8 cellular contexts compared by ENCODE assay signal in genomic region chr15:59691194-59691805, GRCh38. TPM values are rescaled to one million over a fixed set of nuclear protein-coding genes. Genes with fewer than 3 reads are reported as not detected.
DNase-seq lines count a peak whose midpoint lies in the region; ATAC-seq and TF ChIP-seq lines count a peak whose summit lies in the region.

No MANE protein-coding gene starts in this region.

- in situ Hi-C loops in T47D (cut with HindIII; ENCODE audit: low pct_unique_long_range_greater_than_20kb, low sequenced_read_pairs) = no loop called here

- no peaks in the 10 kb centered on the region for H3K27me3 Mint-ChIP-seq in type B pancreatic cell

- no peak overlapping the region for H3K27ac ChIP-seq in SJCRH30
- H3K27ac ChIP-seq in lower lobe of right lung = no peak overlapping the region

- H3K36me3 Mint-ChIP-seq in type B pancreatic cell = peaks cover 6% of the 10 kb centered on the region

- TF ChIP-seq EP300 in Ishikawa (IDR thresholded peaks at IDR 0.05; ENCODE audit: borderline replicate concordance) = no peak

- H3K4me1 ChIP-seq in SJCRH30 (no peaks in the 10 kb centered on the region), lower lobe of right lung (peaks cover 17% of the 10 kb centered on the region)

- peak overlapping the region; percentile 77 for H3K4me3 Mint-ChIP-seq in type B pancreatic cell

- H3K27me3 ChIP-seq in SJCRH30 (no peaks in the 10 kb centered on the region), lower lobe of right lung (ENCODE audit: low read depth) (no peaks in the 10 kb centered on the region)

- H3K27ac Mint-ChIP-seq in type B pancreatic cell = peak overlapping the region; percentile 79

- H3K4me3 ChIP-seq in SJCRH30 (no peak overlapping the region), lower lobe of right lung (no peak overlapping the region)

- peak; percentile 54 for DNase-seq in DMS 273 (lab: John Stamatoyannopoulos, UW; ENCODE audit: unreplicated experiment)
- DNase-seq in SJCRH30 = peak; percentile 31 to 65
- peak; percentile 11 to 65 for DNase-seq in T47D (ENCODE audit: low read depth in 1 of 2, low spot score in 1 of 2)
- no peak for DNase-seq in lower lobe of right lung
- DNase-seq in type B pancreatic cell (ENCODE audit: extremely low spot score, unreplicated experiment) = no peak
- DNase-seq in GM19240 (ENCODE audit: insufficient read length, low spot score) = no peak

- peak; percentile 69 for TF ChIP-seq CTCF in lower lobe of right lung (IDR thresholded peaks at IDR 0.05)
- peak; percentile 77 for TF ChIP-seq CTCF in type B pancreatic cell (conservative IDR thresholded peaks at IDR 0.05)

- H3K36me3 ChIP-seq in SJCRH30 (0 out of 2 replicates have a peak, but pooled peaks cover under 1% of the 10 kb centered on the region), lower lobe of right lung (no peaks in the 10 kb centered on the region)

- ATAC-seq in lower lobe of right lung (no peak), GM18502 (IDR thresholded peaks at IDR 0.05; ENCODE audit: poor library complexity, unreplicated experiment) (no peak)

- H3K9me3 ChIP-seq in SJCRH30 (replicated peaks) (no peaks in the 10 kb centered on the region), lower lobe of right lung (no peaks in the 10 kb centered on the region)

- peak; percentile 59 for TF ChIP-seq RAD21 in Ishikawa (IDR thresholded peaks at IDR 0.05; ENCODE audit: low read depth)

- intact Hi-C loops in lower lobe of right lung (cut with DNase I) = no loop called here

- H3K9me3 Mint-ChIP-seq in type B pancreatic cell = no peaks in the 10 kb centered on the region

- H3K4me1 Mint-ChIP-seq in type B pancreatic cell (ENCODE audit: unreplicated experiment) = peaks cover 12% of the 10 kb centered on the region

TF ChIP-seq in Ishikawa, 13 proteins besides CTCF, POLR2A, EP300 and RAD21:
- TF ChIP-seq TEAD4 (IDR thresholded peaks at IDR 0.05) (no peak), YY1 (IDR thresholded peaks at IDR 0.05; ENCODE audit: low read depth) (no peak), CEBPB (IDR thresholded peaks at IDR 0.05) (no peak), MAX (IDR thresholded peaks at IDR 0.05) (no peak)
TF ChIP-seq in Ishikawa: peak in this region for 0.

RNA-seq across cellular contexts. Expression of gene BNIP2, which starts 2.2 kb away (rescaled TPM):
- 79.8 and 87.0 TPM in 2 replicates for total RNA-seq in SJCRH30 (2014; rRNA removed; shearing (Covaris generic))
- total RNA-seq in lower lobe of right lung (109 TPM), type B pancreatic cell (ENCODE audit: low replicate concordance) (37.6 and 48.9 TPM in 2 replicates)

RNA-seq across cellular contexts. Expression of gene GTF2A2, which starts 34.0 kb away (rescaled TPM):
- total RNA-seq in SJCRH30 (2014; rRNA removed; shearing (Covaris generic)) = 129 and 145 TPM in 2 replicates
- total RNA-seq in lower lobe of right lung (89.4 TPM), type B pancreatic cell (ENCODE audit: low replicate concordance) (109 and 115 TPM in 2 replicates)

Comparison
In these comparisons a context has a peak if more than half of its experiments do, and no peak if none do; other contexts are left out.
1. DNase-seq: peak in DMS 273 (single experiment), SJCRH30 (2 of 2) and T47D (2 of 2); none in lower lobe of right lung (single experiment), type B pancreatic cell (single experiment) and GM19240 (single experiment).